Comparison of ENCODE assay signal across 8 cellular contexts in the genomic region with DNA sequence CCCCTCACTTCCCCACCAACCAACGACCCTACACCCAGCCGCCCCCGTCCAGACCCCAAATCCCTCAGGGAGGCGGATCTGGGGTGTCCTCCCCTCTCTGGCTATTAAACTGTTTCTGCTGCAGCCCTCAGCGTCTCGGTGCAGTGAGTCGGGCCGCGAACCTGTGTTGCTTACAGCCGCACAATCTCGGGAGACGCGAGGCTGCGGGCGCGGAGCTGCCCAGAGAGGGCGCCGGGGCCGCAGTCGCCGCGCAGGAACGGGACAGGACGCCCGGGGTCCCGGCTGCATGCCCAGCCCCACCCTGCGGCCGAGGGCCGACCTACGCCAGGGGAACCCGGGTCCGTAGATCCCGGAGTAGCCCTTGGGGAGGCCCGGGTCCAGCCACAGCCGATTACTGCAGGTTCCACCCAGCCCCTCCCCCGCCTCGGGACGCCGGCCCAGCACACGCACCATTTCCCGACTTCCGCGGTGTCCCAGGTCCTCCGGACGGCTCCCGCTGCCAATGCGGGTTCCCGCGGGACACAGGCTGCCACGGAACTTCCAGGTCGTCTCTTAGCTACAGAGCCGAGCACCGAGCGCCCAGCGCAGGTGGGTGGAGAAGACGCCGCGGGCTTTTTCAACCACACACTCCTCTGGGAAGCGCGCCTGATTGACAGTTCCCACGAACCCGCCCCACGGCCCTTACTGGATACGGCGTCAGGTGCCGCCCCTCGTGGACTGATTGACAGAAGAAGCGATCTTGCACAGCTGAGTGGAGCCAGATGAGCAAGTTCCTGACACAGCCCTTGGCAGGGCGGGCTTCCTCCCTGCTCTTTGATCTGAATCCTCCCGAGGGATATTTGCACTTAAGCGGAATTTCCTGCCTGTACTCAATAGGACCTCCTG. TPM values are rescaled to one million over a fixed set of nuclear protein-coding genes. Genes with fewer than 3 reads are reported as not detected.
DNase-seq lines count a peak whose midpoint lies in the region; ATAC-seq and TF ChIP-seq lines count a peak whose summit lies in the region.

A gene (minus strand): TSS at position 654 of the 885 bp plus-strand sequence. CDS start 201 bp downstream, at position 453.

- peak; percentile 95 for ATAC-seq in GM21576 (IDR thresholded peaks at IDR 0.05; ENCODE audit: unreplicated experiment)
- ATAC-seq in activated T-cell treated with anti-CD3 and anti-CD28 coated beads, Interleukin-2, amount 50 U/mL, for 4 hours: peak; percentile 96 to 98

- H3K4me3 ChIP-seq in PC-9: peak within 1 kb of the TSS; percentile 93
- peak within 1 kb of the TSS; percentile 71 to 91 (median 80) for H3K4me3 ChIP-seq in esophagus squamous epithelium

- no peak for TF ChIP-seq EP300 in Ishikawa (IDR thresholded peaks at IDR 0.05; ENCODE audit: borderline replicate concordance)

- H3K36me3 ChIP-seq in PC-9 (ENCODE audit: low read depth): no peaks in the 10 kb centered on the region
- H3K36me3 ChIP-seq in esophagus squamous epithelium: no peaks in the 10 kb centered on the region

- H3K27me3 ChIP-seq in PC-9 (ENCODE audit: insufficient read depth, low read depth) (no peaks in the 10 kb centered on the region), esophagus squamous epithelium (no peaks in the 10 kb centered on the region)

- peak within 1 kb of the TSS; percentile 92 for H3K4me3 Mint-ChIP-seq in activated T-cell treated with anti-CD3 and anti-CD28 coated beads, Interleukin-2, amount 50 U/mL, for 4 hours

- H3K9me3 Mint-ChIP-seq in activated T-cell treated with anti-CD3 and anti-CD28 coated beads, Interleukin-2, amount 50 U/mL, for 4 hours: peaks cover under 1% of the 10 kb centered on the region

- no peak for TF ChIP-seq RAD21 in Ishikawa (IDR thresholded peaks at IDR 0.05; ENCODE audit: low read depth)

- H3K4me1 ChIP-seq in PC-9 (replicated peaks; ENCODE audit: insufficient read depth) (peaks cover 11% of the 10 kb centered on the region; the same call in 1 of the 2 replicates), esophagus squamous epithelium (peaks cover 0 to 15% (median 5%) of the 10 kb centered on the region in 3 donors)

- POLR2A ChIA-PET in PC-9 (lab: Charles Lee; ENCODE audit: unreplicated experiment): interaction anchor here (0.6 to 0.7 kb wide), 3 partner anchors 69 to 446 kb away, joined by 4 to 21 read pairs (median 10); no protein-coding TSS in a partner anchor

- H3K27ac ChIP-seq in PC-9: peak within 1 kb of the TSS; percentile 7; the same call in 1 of the 2 replicates
- H3K27ac ChIP-seq in esophagus squamous epithelium: peak within 1 kb of the TSS; percentile 86 to 89 (median 89)

- H3K9me3 ChIP-seq in PC-9 (ENCODE audit: insufficient read depth, low read depth) (no peaks in the 10 kb centered on the region; the same call in 1 of the 2 replicates), esophagus squamous epithelium (no peaks in the 10 kb centered on the region)

- peak within 1 kb of the TSS; percentile 83 for H3K4me2 ChIP-seq in PC-9

- H3K4me1 Mint-ChIP-seq in activated T-cell treated with anti-CD3 and anti-CD28 coated beads, Interleukin-2, amount 50 U/mL, for 4 hours (ENCODE audit: low read depth): peaks cover 17% of the 10 kb centered on the region

- H3K79me2 ChIP-seq in PC-9 (ENCODE audit: low read depth): peaks cover 7% of the 10 kb centered on the region; the same call in 1 of the 2 replicates

- WGBS in esophagus squamous epithelium, 2 donors: 0% methylated on average over 3 to 29 of the region's 71 CpGs

- intact Hi-C loops in PC-9 (cut with micrococcal nuclease; ENCODE audit: unreplicated experiment) (loop anchor here (5.0 kb wide), 2 partner anchors 41 to 151 kb away; a partner anchor contains a TSS), esophagus squamous epithelium (cut with DNase I) (no loop called here)

- DNase-seq in DMS114 treated with DMSO at 0.1 percent for 48 hours (lab: John Stamatoyannopoulos, UW; ENCODE audit: unreplicated experiment) (peak; percentile 78), PC-9 (peak; percentile 96 to 97), esophagus squamous epithelium (lab: John Stamatoyannopoulos, UW) (peak; percentile 86), myocyte (ENCODE audit: low read depth) (peak; percentile 97)
- DNase-seq in activated T-cell treated with anti-CD3 and anti-CD28 coated beads, Interleukin-2, amount 50 U/mL, for 4 hours: peak; percentile 76
- DNase-seq in stimulated activated CD8-positive, alpha-beta memory T cell treated with anti-CD3 and anti-CD28 coated beads, Interleukin-7, amount 100 ng/mL, for 4 hours (ENCODE audit: low read depth in 2 of 2): peak; percentile 68 to 77

- H3K9me2 ChIP-seq in PC-9 (ENCODE audit: insufficient read depth): no peaks in the 10 kb centered on the region

- no peaks in the 10 kb centered on the region for H4K20me1 ChIP-seq in PC-9 (ENCODE audit: insufficient read depth)

- BruUV-seq in PC-9 (replicated peaks; lab: Mats Ljungman, UMichigan): no TSS peak

- H3K36me3 Mint-ChIP-seq in activated T-cell treated with anti-CD3 and anti-CD28 coated beads, Interleukin-2, amount 50 U/mL, for 4 hours (ENCODE audit: insufficient read depth): peaks cover 8% of the 10 kb centered on the region

- peaks cover 9% of the 10 kb centered on the region; the same call in 1 of the 2 replicates for H3F3A ChIP-seq in PC-9 (ENCODE audit: insufficient read depth, low read depth)

- peak within 1 kb of the TSS; percentile 89 for H2AFZ ChIP-seq in PC-9

- CTCF ChIA-PET in PC-9 (lab: Charles Lee): no interaction called here

- H3K27me3 Mint-ChIP-seq in activated T-cell treated with anti-CD3 and anti-CD28 coated beads, Interleukin-2, amount 50 U/mL, for 4 hours (ENCODE audit: low read depth): no peaks in the 10 kb centered on the region

- no peak; the same call in 1 of the 2 replicates for TF ChIP-seq CTCF in PC-9 (conservative IDR thresholded peaks at IDR 0.05)
- peak in 3 of 6 experiments; percentile 8 to 13 (median 9) for TF ChIP-seq CTCF in esophagus squamous epithelium (IDR thresholded peaks at IDR 0.05)

- peak in 1 of 4 donors; percentile 50 for TF ChIP-seq POLR2A in esophagus squamous epithelium (IDR thresholded peaks at IDR 0.05)

TF ChIP-seq in Ishikawa, 13 proteins besides CTCF, POLR2A, EP300 and RAD21:
- TF ChIP-seq, protein P1, sequence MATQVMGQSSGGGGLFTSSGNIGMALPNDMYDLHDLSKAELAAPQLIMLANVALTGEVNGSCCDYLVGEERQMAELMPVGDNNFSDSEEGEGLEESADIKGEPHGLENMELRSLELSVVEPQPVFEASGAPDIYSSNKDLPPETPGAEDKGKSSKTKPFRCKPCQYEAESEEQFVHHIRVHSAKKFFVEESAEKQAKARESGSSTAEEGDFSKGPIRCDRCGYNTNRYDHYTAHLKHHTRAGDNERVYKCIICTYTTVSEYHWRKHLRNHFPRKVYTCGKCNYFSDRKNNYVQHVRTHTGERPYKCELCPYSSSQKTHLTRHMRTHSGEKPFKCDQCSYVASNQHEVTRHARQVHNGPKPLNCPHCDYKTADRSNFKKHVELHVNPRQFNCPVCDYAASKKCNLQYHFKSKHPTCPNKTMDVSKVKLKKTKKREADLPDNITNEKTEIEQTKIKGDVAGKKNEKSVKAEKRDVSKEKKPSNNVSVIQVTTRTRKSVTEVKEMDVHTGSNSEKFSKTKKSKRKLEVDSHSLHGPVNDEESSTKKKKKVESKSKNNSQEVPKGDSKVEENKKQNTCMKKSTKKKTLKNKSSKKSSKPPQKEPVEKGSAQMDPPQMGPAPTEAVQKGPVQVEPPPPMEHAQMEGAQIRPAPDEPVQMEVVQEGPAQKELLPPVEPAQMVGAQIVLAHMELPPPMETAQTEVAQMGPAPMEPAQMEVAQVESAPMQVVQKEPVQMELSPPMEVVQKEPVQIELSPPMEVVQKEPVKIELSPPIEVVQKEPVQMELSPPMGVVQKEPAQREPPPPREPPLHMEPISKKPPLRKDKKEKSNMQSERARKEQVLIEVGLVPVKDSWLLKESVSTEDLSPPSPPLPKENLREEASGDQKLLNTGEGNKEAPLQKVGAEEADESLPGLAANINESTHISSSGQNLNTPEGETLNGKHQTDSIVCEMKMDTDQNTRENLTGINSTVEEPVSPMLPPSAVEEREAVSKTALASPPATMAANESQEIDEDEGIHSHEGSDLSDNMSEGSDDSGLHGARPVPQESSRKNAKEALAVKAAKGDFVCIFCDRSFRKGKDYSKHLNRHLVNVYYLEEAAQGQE (IDR thresholded peaks at IDR 0.05; ENCODE audit: low read depth): 0 out of 2 replicates have a peak, but pooled peaks have one; percentile 17
- TF ChIP-seq, protein P2, sequence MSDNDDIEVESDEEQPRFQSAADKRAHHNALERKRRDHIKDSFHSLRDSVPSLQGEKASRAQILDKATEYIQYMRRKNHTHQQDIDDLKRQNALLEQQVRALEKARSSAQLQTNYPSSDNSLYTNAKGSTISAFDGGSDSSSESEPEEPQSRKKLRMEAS (IDR thresholded peaks at IDR 0.05): peak; percentile 45; the same call in 1 of the 2 replicates
- TF ChIP-seq CREB1 (IDR thresholded peaks at IDR 0.05; ENCODE audit: low read depth) (no peak), TCF12 (IDR thresholded peaks at IDR 0.05; ENCODE audit: low read depth) (peak; percentile 17; the same call in 1 of the 2 replicates), CEBPB (IDR thresholded peaks at IDR 0.05) (no peak), TAF1 (IDR thresholded peaks at IDR 0.05; ENCODE audit: low read depth) (peak; percentile 61; the same call in 1 of the 2 replicates), ZBTB7A (IDR thresholded peaks at IDR 0.05; ENCODE audit: low read depth) (peak; percentile 54; the same call in 1 of the 2 replicates), YY1 (IDR thresholded peaks at IDR 0.05; ENCODE audit: low read depth) (no peak), EGR1 (IDR thresholded peaks at IDR 0.05) (no peak), FOXM1 (IDR thresholded peaks at IDR 0.05; ENCODE audit: borderline replicate concordance, low read depth) (peak; percentile 36; the same call in 1 of the 2 replicates), TEAD4 (IDR thresholded peaks at IDR 0.05) (no peak), NFIC (IDR thresholded peaks at IDR 0.05) (0 out of 2 replicates have a peak, but pooled peaks have one; percentile 20)
- TF ChIP-seq, protein P3, sequence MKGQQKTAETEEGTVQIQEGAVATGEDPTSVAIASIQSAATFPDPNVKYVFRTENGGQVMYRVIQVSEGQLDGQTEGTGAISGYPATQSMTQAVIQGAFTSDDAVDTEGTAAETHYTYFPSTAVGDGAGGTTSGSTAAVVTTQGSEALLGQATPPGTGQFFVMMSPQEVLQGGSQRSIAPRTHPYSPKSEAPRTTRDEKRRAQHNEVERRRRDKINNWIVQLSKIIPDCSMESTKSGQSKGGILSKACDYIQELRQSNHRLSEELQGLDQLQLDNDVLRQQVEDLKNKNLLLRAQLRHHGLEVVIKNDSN (IDR thresholded peaks at IDR 0.05): peak; percentile 67

RNA-seq across cellular contexts. Expression of the gene that starts here (rescaled TPM):
- total RNA-seq in PC-9 (2021) (2.5 and 2.9 TPM in 2 replicates), esophagus squamous epithelium (1 to 10 TPM; 1.3 to 3.4 (median 2.3) TPM), myocyte (3.3 and 3.9 TPM in 2 replicates)
- 1 to 10 TPM; 1.9 to 2.1 (median 2.0) TPM for total RNA-seq in activated T-cell treated with anti-CD3 and anti-CD28 coated beads, Interleukin-2, amount 50 U/mL, for 4 hours
- 0.95 TPM for polyA plus RNA-seq in myocyte (2012)

Comparison
In these comparisons a context has a peak if more than half of its experiments do, and no peak if none do; other contexts are left out.
1. Peak in every context shown above with its lines: DNase-seq, ATAC-seq, H3K4me3 ChIP-seq and H3K27ac ChIP-seq.